Comparison of ENCODE assay signal across 8 cellular contexts in genomic region chr4:56424697-56425514, GRCh38. TPM values are rescaled to one million over a fixed set of nuclear protein-coding genes. Genes with fewer than 3 reads are reported as not detected.
DNase-seq lines count a peak whose midpoint lies in the region; ATAC-seq and TF ChIP-seq lines count a peak whose summit lies in the region.

No MANE protein-coding gene starts in this region.

- no peak overlapping the region for H3K14ac ChIP-seq in mesenchymal stem cell (ENCODE audit: low read length in 2 of 2)

- DNase-seq in stimulated activated CD4-positive, alpha-beta T cell treated with anti-CD3 and anti-CD28 coated beads, Interleukin-2, amount 100 ng/mL, for 48 hours, result peak; percentile 11 to 13
- no peak for DNase-seq in stimulated activated CD4-positive, alpha-beta T cell treated with anti-CD3 and anti-CD28 coated beads, Interleukin-4, amount 100 ng/mL, for 1 hour
- DNase-seq in RKO (ENCODE audit: low spot score) (peak; percentile 40), dermis blood vessel endothelial cell (peak; percentile 68), mesenchymal stem cell (peak; percentile 50), HuH-7 (ENCODE audit: low spot score) (no peak), coronary artery (ENCODE audit: low spot score) (no peak)

- no peak overlapping the region for H2BK15ac ChIP-seq in mesenchymal stem cell (ENCODE audit: low read depth, poor library complexity, severe bottlenecking)

- H2AFZ ChIP-seq in mesenchymal stem cell (ENCODE audit: low read depth, low read length), result no peak overlapping the region

- H2AK5ac ChIP-seq in mesenchymal stem cell (ENCODE audit: low read length, severe bottlenecking), result no peak overlapping the region

- H3K18ac ChIP-seq in mesenchymal stem cell (ENCODE audit: low read depth in 1 of 2, low read length in 2 of 2), result no peak overlapping the region

- H3K4me3 ChIP-seq in mesenchymal stem cell (ENCODE audit: insufficient read depth in 1 of 2, low read depth in 1 of 2, low read length in 2 of 2) (no peak overlapping the region), coronary artery (no peak overlapping the region)

- no peak overlapping the region for H4K8ac ChIP-seq in mesenchymal stem cell (ENCODE audit: low read length)

- H3K23ac ChIP-seq in mesenchymal stem cell (ENCODE audit: low read length in 2 of 2), result no peak overlapping the region

- no peaks in the 10 kb centered on the region for H3K9me3 ChIP-seq in mesenchymal stem cell (ENCODE audit: control insufficient read depth, low read length)

- H4K91ac ChIP-seq in mesenchymal stem cell (ENCODE audit: low read length), result no peak overlapping the region

- H3K9ac ChIP-seq in mesenchymal stem cell (ENCODE audit: low read length), result peak overlapping the region; percentile 24

- no peak overlapping the region for H3K4ac ChIP-seq in mesenchymal stem cell (ENCODE audit: low read depth in 1 of 2, low read length in 2 of 2)

- H2BK120ac ChIP-seq in mesenchymal stem cell (ENCODE audit: low read depth, low read length), result no peak overlapping the region

- H2BK5ac ChIP-seq in mesenchymal stem cell (ENCODE audit: low read depth, low read length, poor library complexity, severe bottlenecking), result no peak overlapping the region

- H2BK12ac ChIP-seq in mesenchymal stem cell (ENCODE audit: low read length in 2 of 2), result no peak overlapping the region

- H3K36me3 ChIP-seq in mesenchymal stem cell (ENCODE audit: control insufficient read depth in 1 of 2, insufficient read depth in 2 of 2, low read depth in 1 of 2, low read length in 2 of 2), result peaks cover 0 to 5% of the 10 kb centered on the region in 2 experiments

- H3K79me1 ChIP-seq in mesenchymal stem cell (replicated peaks; ENCODE audit: low read length, poor library complexity, severe bottlenecking), result peaks cover 25% of the 10 kb centered on the region

- no peak overlapping the region for H3K27ac ChIP-seq in mesenchymal stem cell (ENCODE audit: low read length, poor library complexity, severe bottlenecking)
- H3K27ac ChIP-seq in coronary artery, result no peak overlapping the region

- WGBS in mesenchymal stem cell, result 86% methylated on average over 2 of the region's 5 CpGs

- no peak overlapping the region for H3K4me2 ChIP-seq in mesenchymal stem cell (ENCODE audit: low read length, poor library complexity, severe bottlenecking)

- H3K27me3 ChIP-seq in mesenchymal stem cell (ENCODE audit: control insufficient read depth in 1 of 2, insufficient read depth in 1 of 2, low read length in 2 of 2), result no peaks in the 10 kb centered on the region

- TF ChIP-seq CTCF in coronary artery (IDR thresholded peaks at IDR 0.05), result no peak

- H3K4me1 ChIP-seq in mesenchymal stem cell (ENCODE audit: control insufficient read depth, insufficient read depth, low read depth, low read length), result no peaks in the 10 kb centered on the region

- no peak for ATAC-seq in HG03280 (IDR thresholded peaks at IDR 0.05; ENCODE audit: unreplicated experiment)

RNA-seq across cellular contexts. Expression of gene PPAT, which starts 10.5 kb away (rescaled TPM):
- 16.8 and 18.3 TPM in 2 replicates for total RNA-seq in dermis blood vessel endothelial cell
- 9.4 TPM for polyA plus RNA-seq in mesenchymal stem cell (2013, experiment 1 of 2)
- polyA plus RNA-seq in mesenchymal stem cell (2013, experiment 2 of 2), result 10.4 TPM

RNA-seq across cellular contexts. Expression of gene PAICS, which starts 11.2 kb away (rescaled TPM):
- total RNA-seq in dermis blood vessel endothelial cell, result 25.9 and 92.4 TPM in 2 replicates
- 65.7 TPM for polyA plus RNA-seq in mesenchymal stem cell (2013, experiment 1 of 2)
- polyA plus RNA-seq in mesenchymal stem cell (2013, experiment 2 of 2), result 67.3 TPM

RNA-seq across cellular contexts. Expression of gene AASDH, which starts 37.6 kb away (rescaled TPM):
- 10.0 and 14.1 TPM in 2 replicates for total RNA-seq in dermis blood vessel endothelial cell
- polyA plus RNA-seq in mesenchymal stem cell (2013, experiment 1 of 2), result 3.8 TPM
- 3.9 TPM for polyA plus RNA-seq in mesenchymal stem cell (2013, experiment 2 of 2)

RNA-seq across cellular contexts. Expression of gene SRP72, which starts 42.5 kb away (rescaled TPM):
- total RNA-seq in dermis blood vessel endothelial cell, result 87.5 and 128 TPM in 2 replicates
- 195 TPM for polyA plus RNA-seq in mesenchymal stem cell (2013, experiment 1 of 2)
- polyA plus RNA-seq in mesenchymal stem cell (2013, experiment 2 of 2), result 179 TPM

Comparison
In these comparisons a context has a peak if more than half of its experiments do, and no peak if none do; other contexts are left out.
1. DNase-seq: peak in stimulated activated CD4-positive, alpha-beta T cell treated with anti-CD3 and anti-CD28 coated beads, Interleukin-2, amount 100 ng/mL, for 48 hours (2 of 2), RKO (single experiment), dermis blood vessel endothelial cell (single experiment) and mesenchymal stem cell (single experiment); none in stimulated activated CD4-positive, alpha-beta T cell treated with anti-CD3 and anti-CD28 coated beads, Interleukin-4, amount 100 ng/mL, for 1 hour (single experiment), HuH-7 (single experiment) and coronary artery (single experiment).